In the genomic region with DNA sequence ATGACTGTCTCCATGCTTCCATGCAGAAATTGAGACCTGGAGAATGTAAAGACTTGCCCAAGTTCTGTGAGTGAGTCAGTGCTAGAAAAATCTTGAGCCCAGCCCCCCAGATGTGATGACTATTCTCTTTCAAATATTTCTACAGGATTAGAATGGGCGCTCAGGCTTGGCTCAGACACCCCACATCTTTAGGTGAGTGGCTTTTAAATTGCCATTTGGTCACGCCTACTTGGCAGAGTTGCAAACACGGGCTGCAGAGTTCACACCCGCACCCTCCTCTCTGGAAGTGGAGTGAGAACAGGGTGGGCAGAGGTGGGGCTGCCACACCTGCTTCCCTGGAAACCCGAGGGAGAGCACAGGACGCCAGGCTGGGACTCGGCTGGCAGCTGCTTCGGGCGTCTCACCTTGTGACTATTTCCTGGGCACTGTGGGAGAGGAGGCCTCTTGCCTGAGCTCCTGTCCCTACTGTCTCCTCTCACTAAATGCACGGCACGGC, we compare ENCODE assay signal across 13 cellular contexts. TPM values are rescaled to one million over a fixed set of nuclear protein-coding genes. Genes with fewer than 3 reads are reported as not detected.
DNase-seq lines count a peak whose midpoint lies in the region; ATAC-seq, FAIRE-seq and TF ChIP-seq lines count a peak whose summit lies in the region.
"Had no signal": no experiment of that assay in that cellular context is flagged by ENCODE, and none has a peak within 500 bp of the region (broad histone marks: within the 10 kb centered on the region; RNA-seq: fewer than 3 reads in every experiment).

No MANE protein-coding gene starts in this region.

- peak overlapping the region; percentile 50 for H3K27ac Mint-ChIP-seq in MCF 10A (ENCODE audit: low read depth, unreplicated experiment)
- H3K27ac Mint-ChIP-seq: IgD-negative memory B cell had no signal

- no TSS peak for BruUV-seq in MCF 10A (replicated peaks; lab: Mats Ljungman, UMichigan)

- no peaks in the 10 kb centered on the region for H3K27me3 Mint-ChIP-seq in MCF 10A (ENCODE audit: insufficient read depth, unreplicated experiment)

- no peak overlapping the region for H3K27ac ChIP-seq in breast epithelium
- no peak overlapping the region for H3K27ac ChIP-seq in upper lobe of right lung
- H3K27ac ChIP-seq in kidney (ENCODE audit: low read depth in 2 of 2, low read length in 2 of 2) = no peak overlapping the region

- H3K9me3 ChIP-seq in breast epithelium (peaks cover 0 to 16% of the 10 kb centered on the region in 2 donors), upper lobe of right lung (no peaks in the 10 kb centered on the region), kidney (ENCODE audit: control insufficient read depth in 1 of 2, low read length in 2 of 2) (peaks cover 0 to 6% of the 10 kb centered on the region in 2 donors)
- H3K9me3 ChIP-seq: HAP-1 had no signal

- no peak for TF ChIP-seq CTCF in MCF 10A (IDR thresholded peaks at IDR 0.05; ENCODE audit: unreplicated experiment)
- TF ChIP-seq CTCF in breast epithelium (IDR thresholded peaks at IDR 0.05) = no peak
- no peak for TF ChIP-seq CTCF in fibroblast of villous mesenchyme (IDR thresholded peaks at IDR 0.05; ENCODE audit: insufficient read depth, low read depth, low read length)
- no peak for TF ChIP-seq CTCF in upper lobe of right lung (IDR thresholded peaks at IDR 0.05)
- TF ChIP-seq CTCF in kidney (IDR thresholded peaks at IDR 0.05; ENCODE audit: borderline replicate concordance, extremely low read depth, insufficient read depth) = no peak

- H3K9ac ChIP-seq in kidney (ENCODE audit: low read length in 2 of 2) = no peak overlapping the region

- CTCF ChIA-PET in MCF 10A (lab: Yijun Ruan, JAX) = interaction anchor here (0.6 to 2.1 kb wide), 7 partner anchors 13 to 1272 kb away, joined by 3 to 5 read pairs (median 3); no protein-coding TSS in a partner anchor

- no peaks in the 10 kb centered on the region for H3K4me1 ChIP-seq in breast epithelium
- no peaks in the 10 kb centered on the region for H3K4me1 ChIP-seq in upper lobe of right lung
- H3K4me1 ChIP-seq in kidney (ENCODE audit: control insufficient read depth in 1 of 2, insufficient read depth in 1 of 2, low read depth in 1 of 2, low read length in 2 of 2) = no peaks in the 10 kb centered on the region

- peak; percentile 88 for DNase-seq in MCF 10A (ENCODE audit: unreplicated experiment)
- no peak for DNase-seq in breast epithelium (ENCODE audit: low spot score in 2 of 2)
- DNase-seq in RCC 7860 (ENCODE audit: low spot score) = peak; percentile 97
- DNase-seq in fibroblast of villous mesenchyme (ENCODE audit: low read depth) = peak; percentile 69
- DNase-seq in upper lobe of right lung = no peak
- no peak for DNase-seq in kidney
- DNase-seq in activated CD4-positive, CD25-positive, alpha-beta regulatory T cell (lab: John Stamatoyannopoulos, UW) = no peak
- DNase-seq: activated CD4-positive, alpha-beta T cell treated with anti-CD3 and anti-CD28 coated beads for 4 hours; AML-193 had no signal

- no peaks in the 10 kb centered on the region for H3K36me3 Mint-ChIP-seq in MCF 10A (ENCODE audit: insufficient read depth, unreplicated experiment)

- ATAC-seq in upper lobe of right lung = peak; percentile 81
- ATAC-seq in GM18867 (IDR thresholded peaks at IDR 0.05; ENCODE audit: unreplicated experiment) = no peak

- intact Hi-C loops in MCF 10A (cut with micrococcal nuclease) (no loop called here), breast epithelium (cut with DNase I; ENCODE audit: low total_unique reads) (no loop called here), upper lobe of right lung (cut with DNase I) (no loop called here), kidney (cut with DNase I) (no loop called here)

- H3K4me3 ChIP-seq in breast epithelium (no peak overlapping the region), fibroblast of villous mesenchyme (ENCODE audit: low read depth, low read length) (no peak overlapping the region), upper lobe of right lung (no peak overlapping the region), kidney (ENCODE audit: low read length in 2 of 2) (no peak overlapping the region)
- H3K4me3 ChIP-seq: HAP-1 had no signal

- H3K36me3 ChIP-seq in breast epithelium (no peaks in the 10 kb centered on the region), upper lobe of right lung (no peaks in the 10 kb centered on the region), kidney (ENCODE audit: control insufficient read depth in 1 of 2, insufficient read depth in 2 of 2, low read length in 2 of 2) (no peaks in the 10 kb centered on the region)
- H3K36me3 ChIP-seq: HAP-1 had no signal

- H3K4me1 Mint-ChIP-seq in MCF 10A (ENCODE audit: insufficient read depth, unreplicated experiment) = peaks cover 16% of the 10 kb centered on the region

- peak overlapping the region; percentile 8 for H3K4me3 Mint-ChIP-seq in MCF 10A (ENCODE audit: unreplicated experiment)
- H3K4me3 Mint-ChIP-seq: IgD-negative memory B cell had no signal

- POLR2A ChIA-PET in MCF 10A (lab: Yijun Ruan, JAX) = interaction anchor here (0.6 to 1.9 kb wide), 10 partner anchors 11 to 918 kb away, joined by 3 to 18 read pairs (median 3); no protein-coding TSS in a partner anchor

- no peak for TF ChIP-seq POLR2A in breast epithelium (IDR thresholded peaks at IDR 0.05)

- FAIRE-seq in RCC 7860 (lab: Jason Lieb, UNC) (peak; percentile 98), kidney (lab: Jason Lieb, UNC) (no peak)
- FAIRE-seq: frontal cortex had no signal

- no peaks in the 10 kb centered on the region for H3K27me3 ChIP-seq in breast epithelium
- H3K27me3 ChIP-seq in upper lobe of right lung = no peaks in the 10 kb centered on the region

- no peaks in the 10 kb centered on the region for H3K9me3 Mint-ChIP-seq in MCF 10A (ENCODE audit: unreplicated experiment)

RNA-seq across cellular contexts. Expression of a gene that starts 37.6 kb away (rescaled TPM):
- 0.82 TPM in 1 of 2 replicates, not detected in the other for total RNA-seq in MCF 10A (2022)
- total RNA-seq in breast epithelium = 1 to 10 TPM in 1 of 3 donors, under 1 TPM in 2; 0.29 to 2.9 (median 0.48) TPM
- 0.32 and 0.43 TPM in 2 replicates for total RNA-seq in fibroblast of villous mesenchyme
- total RNA-seq in upper lobe of right lung = 1.9 TPM
- total RNA-seq in kidney = 1.7 TPM
- 1.4 TPM for polyA plus RNA-seq in kidney (ENCODE audit: insufficient read depth, low read depth, low replicate concordance)

Comparison
In these comparisons a context has a peak if more than half of its experiments do, and no peak if none do; other contexts are left out.
1. DNase-seq: peak in MCF 10A (single experiment), RCC 7860 (single experiment) and fibroblast of villous mesenchyme (single experiment); none in breast epithelium (0 of 2), upper lobe of right lung (single experiment), kidney (single experiment) and activated CD4-positive, CD25-positive, alpha-beta regulatory T cell (0 of 4).